9 cellular contexts compared by ENCODE assay signal in genomic region chr3:45546636-45547201, GRCh38. TPM values are rescaled to one million over a fixed set of nuclear protein-coding genes. Genes with fewer than 3 reads are reported as not detected.
DNase-seq lines count a peak whose midpoint lies in the region; ATAC-seq, FAIRE-seq and TF ChIP-seq lines count a peak whose summit lies in the region.
"Had no signal": no experiment of that assay in that cellular context is flagged by ENCODE, and none has a peak within 500 bp of the region (broad histone marks: within the 10 kb centered on the region; RNA-seq: fewer than 3 reads in every experiment).

No MANE protein-coding gene starts in this region.

- H3K27me3 ChIP-seq in NT2/D1 (ENCODE audit: insufficient read depth, insufficient read length): no peaks in the 10 kb centered on the region
- no peaks in the 10 kb centered on the region for H3K27me3 ChIP-seq in pancreas

- peak in 1 of 4 donors; percentile 24 for ATAC-seq in pancreas
- no peak for ATAC-seq in HG03108 (IDR thresholded peaks at IDR 0.05; ENCODE audit: unreplicated experiment)
- ATAC-seq in HG02798 (IDR thresholded peaks at IDR 0.05; ENCODE audit: poor library complexity, unreplicated experiment): no peak
- no peak for ATAC-seq in HG03469 (IDR thresholded peaks at IDR 0.05; ENCODE audit: unreplicated experiment)

- peaks cover 43% of the 10 kb centered on the region for H3K36me3 ChIP-seq in NT2/D1 (ENCODE audit: insufficient read depth, insufficient read length, low read length)
- H3K36me3 ChIP-seq in pancreas: no peaks in the 10 kb centered on the region

- no peak for FAIRE-seq in pancreas (lab: Jason Lieb, UNC)
- FAIRE-seq in HTR-8/SVneo (lab: Jason Lieb, UNC): no peak
- FAIRE-seq: kidney had no signal

- peak overlapping the region in 3 of 4 donors; percentile 37 to 62 (median 38) for H3K27ac ChIP-seq in pancreas

- intact Hi-C loops in pancreas (cut with DNase I): no loop called here

- H3K9me3 ChIP-seq in NT2/D1 (ENCODE audit: insufficient read depth, low read length) (no peaks in the 10 kb centered on the region), pancreas (no peaks in the 10 kb centered on the region)

- 73 to 75% methylated on average over 11 of the region's 11 CpGs for WGBS in pancreas, 2 donors

- H3K4me1 ChIP-seq in NT2/D1 (ENCODE audit: insufficient read depth, insufficient read length) (peaks cover 5% of the 10 kb centered on the region), pancreas (peaks cover 0 to 3% (median 0%) of the 10 kb centered on the region in 3 donors)

- H3K9ac ChIP-seq in NT2/D1 (ENCODE audit: insufficient read length, low read depth): no peak overlapping the region

- peak; percentile 9 for DNase-seq in COLO668 (lab: John Stamatoyannopoulos, UW; ENCODE audit: unreplicated experiment)
- DNase-seq in NT2/D1 (ENCODE audit: low read depth, low spot score): peak; percentile 42
- DNase-seq in cardiac fibroblast (ENCODE audit: low read depth in 2 of 2): no peak
- peak in 1 of 6 donors; percentile 14 for DNase-seq in pancreas
- DNase-seq in HTR-8/SVneo (ENCODE audit: insufficient read length, low spot score): no peak
- DNase-seq: kidney had no signal

- H3K4me3 ChIP-seq in NT2/D1 (ENCODE audit: insufficient read length, low read depth) (no peak overlapping the region), cardiac fibroblast (replicated peaks in 1 of 2; ENCODE audit: low read depth in 2 of 2, low read length in 2 of 2) (no peak overlapping the region), pancreas (no peak overlapping the region)

- TF ChIP-seq CTCF in cardiac fibroblast (IDR thresholded peaks at IDR 0.05; ENCODE audit: low read depth, low read length) (peak; percentile 32), pancreas (IDR thresholded peaks at IDR 0.05) (peak in 2 of 4 donors; percentile 6 to 17)

RNA-seq across cellular contexts. Expression of gene LIMD1, which starts 47.8 kb away (rescaled TPM):
- 10 to 100 TPM; 13.9 to 27.9 (median 17.6) TPM for total RNA-seq in pancreas
- polyA plus RNA-seq in pancreas: 10 to 100 TPM in 1 of 2 donors, 1 to 10 TPM in 1; 5.8 to 11.6 TPM

Comparison
In these comparisons a context has a peak if more than half of its experiments do, and no peak if none do; other contexts are left out.
1. DNase-seq: peak in COLO668 (single experiment) and NT2/D1 (single experiment); none in cardiac fibroblast (0 of 2) and HTR-8/SVneo (single experiment).